In the genomic region with DNA sequence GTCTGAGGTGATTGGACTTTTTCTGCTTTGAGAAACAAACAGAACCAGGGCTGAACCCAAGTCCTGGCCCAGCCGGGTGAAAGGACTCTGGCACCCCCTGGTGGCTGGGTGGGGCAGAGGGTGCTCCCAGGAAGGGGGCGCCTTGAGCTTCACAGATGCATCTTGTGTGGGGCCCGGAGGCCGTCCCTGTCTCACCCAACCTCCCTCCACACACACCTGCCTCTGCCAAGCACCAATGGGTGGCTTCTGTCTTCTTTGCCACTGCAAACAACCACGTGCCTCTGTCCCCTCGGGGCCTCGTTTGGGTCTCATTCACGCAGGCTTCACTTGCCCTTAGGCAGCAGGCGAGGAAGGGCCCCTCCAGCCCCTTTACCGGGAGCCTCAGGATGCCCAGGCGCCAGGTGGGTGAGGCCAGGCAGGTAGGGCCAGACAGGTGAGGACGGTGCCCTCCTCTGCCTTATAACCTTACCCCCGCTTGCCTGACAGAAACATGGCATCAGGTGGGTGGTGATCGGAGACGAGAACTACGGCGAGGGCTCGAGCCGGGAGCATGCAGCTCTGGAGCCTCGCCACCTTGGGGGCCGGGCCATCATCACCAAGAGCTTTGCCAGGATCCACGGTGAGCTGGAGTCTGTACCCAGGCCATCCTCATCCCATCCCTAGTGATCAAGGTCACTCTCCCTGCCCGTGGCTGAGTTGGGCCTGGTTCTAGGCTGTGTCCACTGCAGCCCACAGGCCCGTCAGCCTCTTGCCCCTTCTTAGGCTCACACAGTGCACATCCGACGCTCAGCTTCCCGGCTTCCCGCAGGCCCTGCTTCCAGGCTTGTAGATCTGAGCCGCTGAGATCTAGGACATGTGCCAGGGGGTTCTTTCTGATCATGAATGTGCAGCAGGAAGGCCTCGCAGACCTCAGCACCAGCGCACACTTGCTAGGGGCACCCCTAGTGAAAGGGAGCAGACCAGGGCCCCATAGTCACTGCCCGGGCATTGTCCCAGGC, we compare ENCODE assay signal across 1 cellular context.
TF ChIP-seq lines count a peak whose summit lies in the region.

No MANE protein-coding gene starts in this region.

TF ChIP-seq in H1, 55 proteins besides CTCF, POLR2A, EP300 and RAD21:
- TF ChIP-seq SP4 (IDR thresholded peaks at IDR 0.05; ENCODE audit: low read length) (no peak), RXRA (IDR thresholded peaks at IDR 0.05; ENCODE audit: insufficient read depth, low read depth, low read length) (no peak), SP2 (IDR thresholded peaks at IDR 0.05; ENCODE audit: low read length) (no peak), CREB1 (IDR thresholded peaks at IDR 0.05) (no peak), MAFK (IDR thresholded peaks at IDR 0.05; ENCODE audit: low read depth, low read length) (no peak), RNF2 (IDR thresholded peaks at IDR 0.05; ENCODE audit: borderline replicate concordance, low read depth, low read length, missing control alignments, poor library complexity, severe bottlenecking) (no peak), YY1 (IDR thresholded peaks at IDR 0.05; ENCODE audit: low read depth, low read length) (no peak), CBX5 (IDR thresholded peaks at IDR 0.05; ENCODE audit: low read depth, low read length) (no peak)
- TF ChIP-seq, protein P1, sequence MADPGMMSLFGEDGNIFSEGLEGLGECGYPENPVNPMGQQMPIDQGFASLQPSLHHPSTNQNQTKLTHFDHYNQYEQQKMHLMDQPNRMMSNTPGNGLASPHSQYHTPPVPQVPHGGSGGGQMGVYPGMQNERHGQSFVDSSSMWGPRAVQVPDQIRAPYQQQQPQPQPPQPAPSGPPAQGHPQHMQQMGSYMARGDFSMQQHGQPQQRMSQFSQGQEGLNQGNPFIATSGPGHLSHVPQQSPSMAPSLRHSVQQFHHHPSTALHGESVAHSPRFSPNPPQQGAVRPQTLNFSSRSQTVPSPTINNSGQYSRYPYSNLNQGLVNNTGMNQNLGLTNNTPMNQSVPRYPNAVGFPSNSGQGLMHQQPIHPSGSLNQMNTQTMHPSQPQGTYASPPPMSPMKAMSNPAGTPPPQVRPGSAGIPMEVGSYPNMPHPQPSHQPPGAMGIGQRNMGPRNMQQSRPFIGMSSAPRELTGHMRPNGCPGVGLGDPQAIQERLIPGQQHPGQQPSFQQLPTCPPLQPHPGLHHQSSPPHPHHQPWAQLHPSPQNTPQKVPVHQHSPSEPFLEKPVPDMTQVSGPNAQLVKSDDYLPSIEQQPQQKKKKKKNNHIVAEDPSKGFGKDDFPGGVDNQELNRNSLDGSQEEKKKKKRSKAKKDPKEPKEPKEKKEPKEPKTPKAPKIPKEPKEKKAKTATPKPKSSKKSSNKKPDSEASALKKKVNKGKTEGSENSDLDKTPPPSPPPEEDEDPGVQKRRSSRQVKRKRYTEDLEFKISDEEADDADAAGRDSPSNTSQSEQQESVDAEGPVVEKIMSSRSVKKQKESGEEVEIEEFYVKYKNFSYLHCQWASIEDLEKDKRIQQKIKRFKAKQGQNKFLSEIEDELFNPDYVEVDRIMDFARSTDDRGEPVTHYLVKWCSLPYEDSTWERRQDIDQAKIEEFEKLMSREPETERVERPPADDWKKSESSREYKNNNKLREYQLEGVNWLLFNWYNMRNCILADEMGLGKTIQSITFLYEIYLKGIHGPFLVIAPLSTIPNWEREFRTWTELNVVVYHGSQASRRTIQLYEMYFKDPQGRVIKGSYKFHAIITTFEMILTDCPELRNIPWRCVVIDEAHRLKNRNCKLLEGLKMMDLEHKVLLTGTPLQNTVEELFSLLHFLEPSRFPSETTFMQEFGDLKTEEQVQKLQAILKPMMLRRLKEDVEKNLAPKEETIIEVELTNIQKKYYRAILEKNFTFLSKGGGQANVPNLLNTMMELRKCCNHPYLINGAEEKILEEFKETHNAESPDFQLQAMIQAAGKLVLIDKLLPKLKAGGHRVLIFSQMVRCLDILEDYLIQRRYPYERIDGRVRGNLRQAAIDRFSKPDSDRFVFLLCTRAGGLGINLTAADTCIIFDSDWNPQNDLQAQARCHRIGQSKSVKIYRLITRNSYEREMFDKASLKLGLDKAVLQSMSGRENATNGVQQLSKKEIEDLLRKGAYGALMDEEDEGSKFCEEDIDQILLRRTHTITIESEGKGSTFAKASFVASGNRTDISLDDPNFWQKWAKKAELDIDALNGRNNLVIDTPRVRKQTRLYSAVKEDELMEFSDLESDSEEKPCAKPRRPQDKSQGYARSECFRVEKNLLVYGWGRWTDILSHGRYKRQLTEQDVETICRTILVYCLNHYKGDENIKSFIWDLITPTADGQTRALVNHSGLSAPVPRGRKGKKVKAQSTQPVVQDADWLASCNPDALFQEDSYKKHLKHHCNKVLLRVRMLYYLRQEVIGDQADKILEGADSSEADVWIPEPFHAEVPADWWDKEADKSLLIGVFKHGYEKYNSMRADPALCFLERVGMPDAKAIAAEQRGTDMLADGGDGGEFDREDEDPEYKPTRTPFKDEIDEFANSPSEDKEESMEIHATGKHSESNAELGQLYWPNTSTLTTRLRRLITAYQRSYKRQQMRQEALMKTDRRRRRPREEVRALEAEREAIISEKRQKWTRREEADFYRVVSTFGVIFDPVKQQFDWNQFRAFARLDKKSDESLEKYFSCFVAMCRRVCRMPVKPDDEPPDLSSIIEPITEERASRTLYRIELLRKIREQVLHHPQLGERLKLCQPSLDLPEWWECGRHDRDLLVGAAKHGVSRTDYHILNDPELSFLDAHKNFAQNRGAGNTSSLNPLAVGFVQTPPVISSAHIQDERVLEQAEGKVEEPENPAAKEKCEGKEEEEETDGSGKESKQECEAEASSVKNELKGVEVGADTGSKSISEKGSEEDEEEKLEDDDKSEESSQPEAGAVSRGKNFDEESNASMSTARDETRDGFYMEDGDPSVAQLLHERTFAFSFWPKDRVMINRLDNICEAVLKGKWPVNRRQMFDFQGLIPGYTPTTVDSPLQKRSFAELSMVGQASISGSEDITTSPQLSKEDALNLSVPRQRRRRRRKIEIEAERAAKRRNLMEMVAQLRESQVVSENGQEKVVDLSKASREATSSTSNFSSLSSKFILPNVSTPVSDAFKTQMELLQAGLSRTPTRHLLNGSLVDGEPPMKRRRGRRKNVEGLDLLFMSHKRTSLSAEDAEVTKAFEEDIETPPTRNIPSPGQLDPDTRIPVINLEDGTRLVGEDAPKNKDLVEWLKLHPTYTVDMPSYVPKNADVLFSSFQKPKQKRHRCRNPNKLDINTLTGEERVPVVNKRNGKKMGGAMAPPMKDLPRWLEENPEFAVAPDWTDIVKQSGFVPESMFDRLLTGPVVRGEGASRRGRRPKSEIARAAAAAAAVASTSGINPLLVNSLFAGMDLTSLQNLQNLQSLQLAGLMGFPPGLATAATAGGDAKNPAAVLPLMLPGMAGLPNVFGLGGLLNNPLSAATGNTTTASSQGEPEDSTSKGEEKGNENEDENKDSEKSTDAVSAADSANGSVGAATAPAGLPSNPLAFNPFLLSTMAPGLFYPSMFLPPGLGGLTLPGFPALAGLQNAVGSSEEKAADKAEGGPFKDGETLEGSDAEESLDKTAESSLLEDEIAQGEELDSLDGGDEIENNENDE (IDR thresholded peaks at IDR 0.05; ENCODE audit: insufficient replicate concordance, low read length): no peak
- TF ChIP-seq, protein P2, sequence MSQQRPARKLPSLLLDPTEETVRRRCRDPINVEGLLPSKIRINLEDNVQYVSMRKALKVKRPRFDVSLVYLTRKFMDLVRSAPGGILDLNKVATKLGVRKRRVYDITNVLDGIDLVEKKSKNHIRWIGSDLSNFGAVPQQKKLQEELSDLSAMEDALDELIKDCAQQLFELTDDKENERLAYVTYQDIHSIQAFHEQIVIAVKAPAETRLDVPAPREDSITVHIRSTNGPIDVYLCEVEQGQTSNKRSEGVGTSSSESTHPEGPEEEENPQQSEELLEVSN (IDR thresholded peaks at IDR 0.05): no peak
- TF ChIP-seq, protein P3, sequence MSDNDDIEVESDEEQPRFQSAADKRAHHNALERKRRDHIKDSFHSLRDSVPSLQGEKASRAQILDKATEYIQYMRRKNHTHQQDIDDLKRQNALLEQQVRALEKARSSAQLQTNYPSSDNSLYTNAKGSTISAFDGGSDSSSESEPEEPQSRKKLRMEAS (IDR thresholded peaks at IDR 0.05): no peak
